35 cellular contexts compared by ENCODE assay signal in the genomic region with DNA sequence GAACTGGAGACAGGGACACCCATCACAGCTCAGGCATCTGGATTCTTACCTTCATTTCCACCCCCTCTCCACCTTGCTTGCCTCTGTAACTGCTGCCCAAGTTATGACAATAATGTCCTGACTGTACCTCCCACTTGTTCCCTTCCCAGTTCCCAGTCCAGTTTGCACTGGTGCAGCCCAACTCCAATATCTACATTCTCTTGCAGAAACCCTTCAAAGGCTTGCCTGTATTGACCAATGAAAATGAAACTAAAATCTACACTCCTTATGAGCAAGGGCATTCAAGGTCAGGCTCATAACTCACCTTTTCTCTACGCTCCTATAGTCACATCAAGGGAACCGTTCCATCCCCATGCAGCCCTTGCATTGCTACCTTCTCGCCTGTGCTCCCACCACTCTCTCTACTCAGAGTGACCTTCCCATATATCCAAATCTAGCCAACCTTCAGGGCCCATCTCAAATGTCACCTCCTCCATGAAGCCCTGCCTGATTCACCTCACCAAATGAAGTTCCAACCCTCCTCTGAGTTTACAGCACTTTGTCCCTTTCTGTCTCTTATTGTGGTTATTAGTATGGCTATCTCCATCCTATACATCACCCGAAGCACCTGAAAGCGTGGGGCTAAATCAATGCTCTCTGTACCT.
"Had no signal": no experiment of that assay in that cellular context is flagged by ENCODE, and none has a peak within 500 bp of the region (broad histone marks: within the 10 kb centered on the region; RNA-seq: fewer than 3 reads in every experiment).

No MANE protein-coding gene starts in this region.

- H3K36me3 ChIP-seq: adrenal gland, breast epithelium, cardiac muscle cell, colonic mucosa, esophagus squamous epithelium, gastroesophageal sphincter, heart right ventricle, WERI-Rb-1 had no signal

- H3K27ac Mint-ChIP-seq: activated B cell treated with CpG ODN at 0.5 μM for 24 hours; activated CD8-positive, alpha-beta T cell treated with anti-CD3 and anti-CD28 coated beads for 36 hours; activated naive CD4-positive, alpha-beta T cell treated with anti-CD3 and anti-CD28 coated beads for 36 hours; activated naive CD4-positive, alpha-beta T cell treated with anti-CD3 and anti-CD28 coated beads, Interleukin-2, amount 50 U/mL, for 24 hours; activated naive CD8-positive, alpha-beta T cell treated with anti-CD3 and anti-CD28 coated beads for 36 hours; activated naive CD8-positive, alpha-beta T cell treated with anti-CD3 and anti-CD28 coated beads, Interleukin-2, amount 50 U/mL, for 24 hours; activated T-helper 2 cell treated with anti-CD3 and anti-CD28 coated beads, Interferon-gamma antibody, Interleukin-2, Interleukin-4, amounts not matched to agents 10 μg/mL and 5 μg/mL and 100 μg/mL, durations not matched to agents 14 hours and 24 hours and 36 hours; T-helper 17 cell; T-helper 2 cell treated with Interferon-gamma antibody and Interleukin-4, amounts not matched to agents 5 μg/mL and 100 μg/mL, for 36 hours had no signal

- FAIRE-seq: endometrium, endothelial cell of umbilical vein had no signal

- H3K4me1 ChIP-seq: adrenal gland, breast epithelium, colonic mucosa, esophagus squamous epithelium, gastroesophageal sphincter had no signal

- ATAC-seq: activated CD4-positive, CD25-positive, alpha-beta regulatory T cell treated with anti-CD3 and anti-CD28 coated beads, Interleukin-2, amount 50 U/mL, for 24 hours; activated CD8-positive, alpha-beta T cell treated with anti-CD3 and anti-CD28 coated beads for 36 hours; activated T-cell treated with anti-CD3 and anti-CD28 coated beads, Interleukin-2, amount 50 U/mL, for 4 hours; body of pancreas; gastroesophageal sphincter; heart right ventricle; T-helper 17 cell had no signal

- H3K4me3 Mint-ChIP-seq: activated B cell treated with CpG ODN at 0.5 μM for 24 hours; activated CD8-positive, alpha-beta T cell treated with anti-CD3 and anti-CD28 coated beads for 36 hours; activated naive CD4-positive, alpha-beta T cell treated with anti-CD3 and anti-CD28 coated beads for 36 hours; activated naive CD4-positive, alpha-beta T cell treated with anti-CD3 and anti-CD28 coated beads, Interleukin-2, amount 50 U/mL, for 24 hours; activated naive CD8-positive, alpha-beta T cell treated with anti-CD3 and anti-CD28 coated beads for 36 hours; activated naive CD8-positive, alpha-beta T cell treated with anti-CD3 and anti-CD28 coated beads, Interleukin-2, amount 50 U/mL, for 24 hours; activated T-cell treated with anti-CD3 and anti-CD28 coated beads, Interleukin-2, amount 50 U/mL, for 4 hours; T-helper 17 cell; T-helper 2 cell treated with Interferon-gamma antibody and Interleukin-4, amounts not matched to agents 5 μg/mL and 100 μg/mL, for 36 hours had no signal

- H3K9me3 ChIP-seq: adrenal gland, body of pancreas, breast epithelium, colonic mucosa, esophagus squamous epithelium, gastroesophageal sphincter, heart right ventricle had no signal

- H3K27me3 ChIP-seq: adrenal gland, body of pancreas, breast epithelium, cardiac muscle cell, colonic mucosa had no signal

- H3K27me3 Mint-ChIP-seq: activated B cell treated with CpG ODN at 0.5 μM for 24 hours; activated CD8-positive, alpha-beta T cell treated with anti-CD3 and anti-CD28 coated beads for 36 hours; activated naive CD4-positive, alpha-beta T cell treated with anti-CD3 and anti-CD28 coated beads, Interleukin-2, amount 50 U/mL, for 24 hours; activated naive CD8-positive, alpha-beta T cell treated with anti-CD3 and anti-CD28 coated beads for 36 hours; activated naive CD8-positive, alpha-beta T cell treated with anti-CD3 and anti-CD28 coated beads, Interleukin-2, amount 50 U/mL, for 24 hours had no signal

- H3K36me3 Mint-ChIP-seq: activated naive CD4-positive, alpha-beta T cell treated with anti-CD3 and anti-CD28 coated beads, Interleukin-2, amount 50 U/mL, for 24 hours; activated naive CD8-positive, alpha-beta T cell treated with anti-CD3 and anti-CD28 coated beads for 36 hours had no signal

- H3K4me1 Mint-ChIP-seq: activated B cell treated with CpG ODN at 0.5 μM for 24 hours; activated naive CD4-positive, alpha-beta T cell treated with anti-CD3 and anti-CD28 coated beads, Interleukin-2, amount 50 U/mL, for 24 hours; activated naive CD8-positive, alpha-beta T cell treated with anti-CD3 and anti-CD28 coated beads for 36 hours; activated naive CD8-positive, alpha-beta T cell treated with anti-CD3 and anti-CD28 coated beads, Interleukin-2, amount 50 U/mL, for 24 hours; T-helper 17 cell had no signal

- H3K9me3 Mint-ChIP-seq: activated B cell treated with CpG ODN at 0.5 μM for 24 hours; activated CD8-positive, alpha-beta T cell treated with anti-CD3 and anti-CD28 coated beads for 36 hours; activated naive CD4-positive, alpha-beta T cell treated with anti-CD3 and anti-CD28 coated beads for 36 hours; activated naive CD4-positive, alpha-beta T cell treated with anti-CD3 and anti-CD28 coated beads, Interleukin-2, amount 50 U/mL, for 24 hours; activated naive CD8-positive, alpha-beta T cell treated with anti-CD3 and anti-CD28 coated beads for 36 hours; activated naive CD8-positive, alpha-beta T cell treated with anti-CD3 and anti-CD28 coated beads, Interleukin-2, amount 50 U/mL, for 24 hours; activated T-cell treated with anti-CD3 and anti-CD28 coated beads, Interleukin-2, amount 50 U/mL, for 4 hours; activated T-helper 2 cell treated with anti-CD3 and anti-CD28 coated beads, Interferon-gamma antibody, Interleukin-2, Interleukin-4, amounts not matched to agents 10 μg/mL and 5 μg/mL and 100 μg/mL, durations not matched to agents 14 hours and 24 hours and 36 hours; T-helper 2 cell treated with Interferon-gamma antibody and Interleukin-4, amounts not matched to agents 5 μg/mL and 100 μg/mL, for 36 hours had no signal

- H3K27ac ChIP-seq: adrenal gland, body of pancreas, breast epithelium, cardiac muscle cell, colonic mucosa, epithelial cell of prostate, esophagus squamous epithelium, gastroesophageal sphincter, heart right ventricle, WERI-Rb-1 had no signal

- DNase-seq: activated B cell treated with CpG ODN at 0.5 μM for 24 hours; activated CD4-positive, alpha-beta T cell treated with anti-CD3 and anti-CD28 coated beads for 48 hours; activated CD4-positive, alpha-beta T cell treated with anti-CD3 and anti-CD28 coated beads, Interleukin-2, amount 50 U/mL, for 1 hour; activated CD4-positive, alpha-beta T cell treated with anti-CD3 and anti-CD28 coated beads, Interleukin-2, amount 50 U/mL, for 48 hours; activated CD8-positive, alpha-beta memory T cell treated with anti-CD3 and anti-CD28 coated beads for 24 hours; activated CD8-positive, alpha-beta T cell treated with anti-CD3 and anti-CD28 coated beads for 36 hours; activated effector memory CD4-positive, alpha-beta T cell treated with anti-CD3 and anti-CD28 coated beads, Interleukin-2, amount 50 U/mL, for 16 hours; activated naive CD4-positive, alpha-beta T cell treated with anti-CD3 and anti-CD28 coated beads for 36 hours; activated naive CD8-positive, alpha-beta T cell treated with anti-CD3 and anti-CD28 coated beads for 36 hours; activated naive CD8-positive, alpha-beta T cell treated with anti-CD3 and anti-CD28 coated beads, Interleukin-2, amount 50 U/mL, for 24 hours; activated T-cell treated with anti-CD3 and anti-CD28 coated beads, Interleukin-2, amount 50 U/mL, for 4 hours; adrenal gland; amygdala; aorta; body of pancreas; central memory CD4-positive, alpha-beta T cell; cerebellar nuclear complex; colonic mucosa; effector CD8-positive, alpha-beta T cell; esophagus squamous epithelium; foreskin melanocyte; heart right ventricle; T-helper 17 cell; T1000; WERI-Rb-1 had no signal

- H3K4me3 ChIP-seq: adrenal gland, body of pancreas, breast epithelium, cardiac muscle cell, colonic mucosa, esophagus squamous epithelium, gastroesophageal sphincter, heart right ventricle had no signal
